ENCODE assay signal across 9 cellular contexts in genomic region chr12:46798648-46799047, GRCh38. TPM values are rescaled to one million over a fixed set of nuclear protein-coding genes. Genes with fewer than 3 reads are reported as not detected.
"Had no signal": no experiment of that assay in that cellular context is flagged by ENCODE, and none has a peak within 500 bp of the region (broad histone marks: within the 10 kb centered on the region; RNA-seq: fewer than 3 reads in every experiment).

No MANE protein-coding gene starts in this region.

- H3K27ac ChIP-seq: HL-60, KMS-11 had no signal

- DNase-seq: IMR-90, KBM-7, KG1 had no signal

- H3K4me3 Mint-ChIP-seq: IgD-negative memory B cell had no signal

- H3K4me2 ChIP-seq: KMS-11 had no signal

- H3K27me3 Mint-ChIP-seq: IgD-negative memory B cell had no signal

- FAIRE-seq: HTR-8/SVneo, K562 had no signal

- H3K4me3 ChIP-seq: K562 had no signal

- H3K9ac ChIP-seq: KMS-11 had no signal

- H3K4me1 Mint-ChIP-seq: IgD-negative memory B cell had no signal

- H3K27ac Mint-ChIP-seq: IgD-negative memory B cell had no signal

- ATAC-seq: K562 had no signal

RNA-seq across cellular contexts. Expression of gene SLC38A4, which starts 27.1 kb away (rescaled TPM):
- total RNA-seq: HT1080 had no signal
- polyA plus RNA-seq: IgD-negative memory B cell, K562 had no signal
